Comparison of ENCODE assay signal across 19 cellular contexts in the genomic region with DNA sequence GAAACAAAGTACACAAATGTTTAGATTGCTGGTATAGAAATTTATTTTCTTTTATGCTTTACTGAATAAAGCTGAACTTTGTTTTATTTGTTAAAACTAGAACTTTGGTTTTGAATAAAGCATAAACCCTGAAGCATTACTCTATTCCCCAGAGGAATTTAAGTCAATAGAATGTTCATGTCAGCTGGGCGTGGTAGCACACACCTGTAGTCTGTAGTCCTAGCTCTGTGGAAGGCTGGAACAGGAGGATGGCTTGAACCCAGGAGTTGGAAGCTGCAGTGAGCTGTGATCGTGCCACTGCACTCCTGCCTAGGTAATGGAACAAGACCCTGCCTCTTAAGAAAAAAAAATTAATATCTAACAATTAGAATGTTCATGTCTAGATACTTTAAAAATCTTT.
"Had no signal": no experiment of that assay in that cellular context is flagged by ENCODE, and none has a peak within 500 bp of the region (broad histone marks: within the 10 kb centered on the region; RNA-seq: fewer than 3 reads in every experiment).

No MANE protein-coding gene starts in this region.

- H3K4me1 ChIP-seq: neural progenitor cell, testis had no signal

- H3K36me3 ChIP-seq: neural progenitor cell, tibial artery, upper lobe of left lung had no signal

- ATAC-seq: naive thymus-derived CD4-positive, alpha-beta T cell; sciatic nerve; stimulated activated effector memory CD8-positive, alpha-beta T cell treated with anti-CD3 and anti-CD28 coated beads, Interleukin-12 subunit alpha, Interleukin-12 subunit beta, amount 100 ng/mL, for 72 hours; stimulated activated naive CD8-positive, alpha-beta T cell treated with anti-CD3 and anti-CD28 coated beads, Interleukin-15, Interleukin-2, amounts not matched to agents 100 U/mL and 50 U/mL, for 24 hours had no signal

- H3K27ac ChIP-seq: neural progenitor cell, parathyroid adenoma, testis, tibial artery, upper lobe of left lung had no signal

- H3K9me3 ChIP-seq: testis, tibial artery, upper lobe of left lung had no signal

- DNase-seq: dorsolateral prefrontal cortex; effector CD4-positive, alpha-beta T cell; hypothalamus; immature natural killer cell; islet precursor cell; kidney glomerular epithelial cell; mesenchymal stem cell; naive thymus-derived CD4-positive, alpha-beta T cell; stimulated activated CD4-positive, alpha-beta T cell treated with anti-CD3 and anti-CD28 coated beads, Interleukin-2, amount 100 ng/mL, for 24 hours; stimulated activated CD4-positive, alpha-beta T cell treated with anti-CD3 and anti-CD28 coated beads, Interleukin-4, amount 100 ng/mL, for 24 hours; stimulated activated naive CD8-positive, alpha-beta T cell treated with anti-CD3 and anti-CD28 coated beads, Interleukin-15, Interleukin-2, amounts not matched to agents 100 U/mL and 50 U/mL, for 24 hours; substantia nigra; testis; tibial artery; upper lobe of left lung had no signal

- H3K27me3 ChIP-seq: dorsolateral prefrontal cortex, neural progenitor cell, testis, tibial artery, upper lobe of left lung had no signal

- H3K4me3 ChIP-seq: dorsolateral prefrontal cortex, neural progenitor cell, testis, tibial artery, upper lobe of left lung had no signal
